Comparison of ENCODE assay signal across 9 cellular contexts in genomic region chr15:42605281-42605744, GRCh38. TPM values are rescaled to one million over a fixed set of nuclear protein-coding genes. Genes with fewer than 3 reads are reported as not detected.
A peak's percentile ranks its signal among the peaks of the same experiment; 100 is the strongest.
DNase-seq lines count a peak whose midpoint lies in the region; ATAC-seq and TF ChIP-seq lines count a peak whose summit lies in the region.
"Had no signal": no experiment of that assay in that cellular context is flagged by ENCODE, and none has a peak within 500 bp of the region (broad histone marks: within the 10 kb centered on the region; RNA-seq: fewer than 3 reads in every experiment).

No MANE protein-coding gene starts in this region.

- in situ Hi-C loops in G401 (cut with HindIII; ENCODE audit: low sequenced_read_pairs) = no loop called here

- peak overlapping the region; percentile 38 for H3K4me3 Mint-ChIP-seq in activated B cell treated with CpG ODN at 0.5 μM for 24 hours

- H3K36me3 ChIP-seq in mucosa of descending colon (ENCODE audit: low read depth) = no peaks in the 10 kb centered on the region

- intact Hi-C loops in activated B cell treated with CpG ODN at 0.5 μM for 24 hours (cut with micrococcal nuclease) (no loop called here), mucosa of descending colon (cut with DNase I, micrococcal nuclease) (no loop called here)

- H3K9me3 ChIP-seq in mucosa of descending colon = no peaks in the 10 kb centered on the region

- H3K4me1 ChIP-seq in mucosa of descending colon (ENCODE audit: low read depth) = peaks cover 3% of the 10 kb centered on the region

- H3K4me1 Mint-ChIP-seq in activated B cell treated with CpG ODN at 0.5 μM for 24 hours = peaks cover 55% of the 10 kb centered on the region

- H3K36me3 Mint-ChIP-seq in activated B cell treated with CpG ODN at 0.5 μM for 24 hours (ENCODE audit: low read depth) = no peaks in the 10 kb centered on the region

- peaks cover 2% of the 10 kb centered on the region for H3K9me3 Mint-ChIP-seq in activated B cell treated with CpG ODN at 0.5 μM for 24 hours

- H3K27ac Mint-ChIP-seq in activated B cell treated with CpG ODN at 0.5 μM for 24 hours = peak overlapping the region; percentile 74

- ATAC-seq in HG03139 (IDR thresholded peaks at IDR 0.05; ENCODE audit: unreplicated experiment) (peak; percentile 41), activated B cell treated with CpG ODN at 0.5 μM for 24 hours (ENCODE audit: low read depth) (no peak), mucosa of descending colon (peak; percentile 50), GM19328 (IDR thresholded peaks at IDR 0.05; ENCODE audit: unreplicated experiment) (no peak)

- peak; percentile 48 for DNase-seq in DMS 273 (lab: John Stamatoyannopoulos, UW; ENCODE audit: unreplicated experiment)
- no peak for DNase-seq in activated B cell treated with CpG ODN at 0.5 μM for 24 hours
- DNase-seq in mucosa of descending colon = no peak
- DNase-seq in C1 segment of cervical spinal cord (lab: John Stamatoyannopoulos, UW) = no peak
- DNase-seq in anterior cingulate cortex (lab: John Stamatoyannopoulos, UW) = no peak
- DNase-seq in G401 (ENCODE audit: low spot score) = no peak
- DNase-seq: kidney had no signal

- no peak overlapping the region for H3K4me3 ChIP-seq in mucosa of descending colon

- CTCF ChIA-PET in activated B cell treated with CpG ODN at 0.5 μM for 24 hours (lab: Charles Lee) = no interaction called here

- TF ChIP-seq CTCF in activated B cell treated with CpG ODN at 0.5 μM for 24 hours (IDR thresholded peaks at IDR 0.05) (no peak), mucosa of descending colon (IDR thresholded peaks at IDR 0.05) (no peak)

- no peaks in the 10 kb centered on the region for H3K27me3 Mint-ChIP-seq in activated B cell treated with CpG ODN at 0.5 μM for 24 hours

- POLR2A ChIA-PET in activated B cell treated with CpG ODN at 0.5 μM for 24 hours (lab: Charles Lee) = interaction anchor here (0.5 to 1.5 kb wide), 4 partner anchors 30 to 367 kb away, joined by 3 to 4 read pairs (median 3); partner anchors contain the start of genes HAUS2, LRRC57, STARD9 and ZNF106

RNA-seq across cellular contexts. Expression of gene STARD9, which starts 29.9 kb away (rescaled TPM):
- 5.5 and 7.1 TPM in 2 replicates for total RNA-seq in activated B cell treated with CpG ODN at 0.5 μM for 24 hours
- 10 to 100 TPM in 1 of 3 donors, 1 to 10 TPM in 2; 6.1 to 42.8 (median 8.5) TPM for total RNA-seq in mucosa of descending colon
- 2.5 and 4.0 TPM in 2 replicates for total RNA-seq in G401 (2014; rRNA removed; shearing (Covaris generic))

RNA-seq across cellular contexts. Expression of gene HAUS2, which starts 56.7 kb away (rescaled TPM):
- total RNA-seq in activated B cell treated with CpG ODN at 0.5 μM for 24 hours = 18.2 and 20.8 TPM in 2 replicates
- 10 to 100 TPM; 11.7 to 16.5 (median 13.4) TPM for total RNA-seq in mucosa of descending colon
- total RNA-seq in G401 (2014; rRNA removed; shearing (Covaris generic)) = 18.2 and 39.1 TPM in 2 replicates

RNA-seq across cellular contexts. Expression of gene LRRC57, which starts 56.7 kb away (rescaled TPM):
- 16.1 and 21.4 TPM in 2 replicates for total RNA-seq in activated B cell treated with CpG ODN at 0.5 μM for 24 hours
- 10 to 100 TPM; 24.1 to 30.9 (median 26.6) TPM for total RNA-seq in mucosa of descending colon
- 17.2 and 26.2 TPM in 2 replicates for total RNA-seq in G401 (2014; rRNA removed; shearing (Covaris generic))

Comparison
In these comparisons a context has a peak if more than half of its experiments do, and no peak if none do; other contexts are left out.
1. ATAC-seq: peak in HG03139 (single experiment) and mucosa of descending colon (single experiment); none in activated B cell treated with CpG ODN at 0.5 μM for 24 hours (single experiment) and GM19328 (single experiment).